8 cellular contexts compared by ENCODE assay signal in the genomic region with DNA sequence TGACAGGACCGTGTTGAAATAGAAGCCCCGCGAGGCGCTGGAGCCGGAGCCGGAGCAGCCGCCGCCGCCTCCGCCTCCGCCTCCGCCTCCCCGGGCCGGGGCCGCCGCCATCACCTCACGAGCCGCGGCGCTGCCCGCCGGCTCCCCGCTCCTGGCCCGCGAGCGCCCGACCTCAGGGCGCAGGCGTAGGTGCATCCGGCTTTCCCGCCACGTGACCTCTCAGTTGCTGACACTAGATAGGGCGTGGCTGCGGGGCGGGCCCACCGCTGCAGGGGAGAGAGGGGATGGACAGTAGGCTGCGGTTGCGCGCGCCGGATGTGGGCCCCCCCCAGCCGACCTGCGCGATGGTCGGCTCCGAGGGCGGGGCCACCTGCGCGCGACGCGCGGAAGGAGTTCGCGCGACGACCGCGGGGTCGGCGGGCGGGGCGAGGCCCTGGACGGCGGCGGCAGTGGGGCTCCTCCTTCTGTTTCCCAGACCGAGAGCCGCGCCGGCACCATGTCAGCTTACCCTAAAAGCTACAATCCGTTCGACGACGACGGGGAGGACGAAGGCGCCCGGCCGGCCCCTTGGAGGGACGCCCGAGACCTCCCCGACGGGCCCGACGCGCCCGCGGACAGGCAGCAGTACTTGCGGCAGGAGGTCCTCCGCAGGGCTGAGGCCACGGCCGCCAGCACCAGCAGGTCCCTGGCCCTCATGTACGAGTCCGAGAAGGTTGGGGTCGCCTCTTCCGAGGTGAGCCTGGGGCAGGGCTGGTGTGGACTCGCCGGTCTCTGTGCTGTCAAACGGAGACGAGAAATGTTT. TPM values are rescaled to one million over a fixed set of nuclear protein-coding genes. Genes with fewer than 3 reads are reported as not detected.
DNase-seq lines count a peak whose midpoint lies in the region; ATAC-seq and TF ChIP-seq lines count a peak whose summit lies in the region.

A gene (minus strand): TSS at position 197 of the 802 bp plus-strand sequence. CDS start 86 bp downstream, at position 111.
A gene (plus strand): TSS at position 393 of the 802 bp plus-strand sequence. CDS start 104 bp downstream, at position 497.

- intact Hi-C loops in PC-3 (cut with micrococcal nuclease) = loop anchor here (10.0 kb wide), 1 partner anchor 54 kb away; no protein-coding TSS in a partner anchor
- intact Hi-C loops in mucosa of descending colon (cut with DNase I, micrococcal nuclease) = no loop called here

- ATAC-seq in GM21576 (IDR thresholded peaks at IDR 0.05; ENCODE audit: unreplicated experiment) (peak; percentile 90), PC-3 (peak; percentile 91), mucosa of descending colon (peak; percentile 99)

- H3F3A ChIP-seq in PC-3 (ENCODE audit: low read length, unreplicated experiment) = no peaks in the 10 kb centered on the region

- H3K9me3 ChIP-seq in PC-3 (ENCODE audit: low read length) (no peaks in the 10 kb centered on the region), mucosa of descending colon (no peaks in the 10 kb centered on the region)

- peak within 1 kb of the TSS; percentile 91 for H2AFZ ChIP-seq in PC-3 (ENCODE audit: low read length)

- H3K27ac ChIP-seq in PC-3 (ENCODE audit: low read length) (peak within 1 kb of the TSS; percentile 41), epithelial cell of prostate (peak within 1 kb of the TSS; percentile 55)

- no TSS peak for BruUV-seq in PC-3 (replicated peaks; lab: Mats Ljungman, UMichigan)

- H3K79me2 ChIP-seq in PC-3 (ENCODE audit: low read length) = peaks cover 56% of the 10 kb centered on the region

- no peak for TF ChIP-seq CTCF in PC-3 (conservative IDR thresholded peaks at IDR 0.05; ENCODE audit: low read depth, low read length)
- TF ChIP-seq CTCF in mucosa of descending colon (IDR thresholded peaks at IDR 0.05) = no peak

- POLR2A ChIA-PET in PC-3 (lab: Charles Lee; ENCODE audit: unreplicated experiment) = no interaction called here

- peak within 1 kb of the TSS; percentile 93 for H3K4me2 ChIP-seq in PC-3 (ENCODE audit: low read length)

- H3K36me3 ChIP-seq in PC-3 (ENCODE audit: low read depth, low read length) (no peaks in the 10 kb centered on the region), mucosa of descending colon (ENCODE audit: low read depth) (no peaks in the 10 kb centered on the region)

- H3K27me3 ChIP-seq in PC-3 (ENCODE audit: low read length) = no peaks in the 10 kb centered on the region

- peak within 1 kb of the TSS; percentile 84 for H3K9ac ChIP-seq in PC-3 (ENCODE audit: low read length)

- CTCF ChIA-PET in PC-3 (lab: Charles Lee) = no interaction called here

- peak; percentile 49; the same call in 1 of the 2 replicates for TF ChIP-seq EP300 in Ishikawa (IDR thresholded peaks at IDR 0.05; ENCODE audit: borderline replicate concordance)

- H4K20me1 ChIP-seq in PC-3 (ENCODE audit: low read length) = peaks cover 21% of the 10 kb centered on the region; the same call in 1 of the 2 replicates

- H3K9me2 ChIP-seq in PC-3 (replicated peaks; ENCODE audit: low read length) = no peaks in the 10 kb centered on the region

- DNase-seq in DMS114 treated with DMSO at 0.1 percent for 48 hours (lab: John Stamatoyannopoulos, UW; ENCODE audit: unreplicated experiment) (peak; percentile 92), PC-3 (peak; percentile 94), activated T-cell treated with anti-CD3 and anti-CD28 coated beads for 48 hours (ENCODE audit: low read depth) (peak; percentile 98), epithelial cell of prostate (ENCODE audit: low read depth, low spot score) (peak; percentile 90), mucosa of descending colon (peak; percentile 98 to 100 (median 99))
- DNase-seq in stimulated activated CD8-positive, alpha-beta memory T cell treated with anti-CD3 and anti-CD28 coated beads, Interleukin-4, amount 100 ng/mL, for 1 hour (ENCODE audit: low read depth in 2 of 2, low spot score in 1 of 2) = peak; percentile 95 to 96

- peak within 1 kb of the TSS; percentile 91 for H3K4me3 ChIP-seq in PC-3 (ENCODE audit: low read length)
- peak within 1 kb of the TSS; percentile 70 for H3K4me3 ChIP-seq in mucosa of descending colon

- TF ChIP-seq RAD21 in Ishikawa (IDR thresholded peaks at IDR 0.05; ENCODE audit: low read depth) = no peak

- H3K4me1 ChIP-seq in PC-3 (ENCODE audit: insufficient read depth, low read length) (peaks cover 18% of the 10 kb centered on the region), mucosa of descending colon (ENCODE audit: low read depth) (peaks cover 27% of the 10 kb centered on the region)

TF ChIP-seq in Ishikawa, 13 proteins besides CTCF, POLR2A, EP300 and RAD21:
- TF ChIP-seq, protein P1, sequence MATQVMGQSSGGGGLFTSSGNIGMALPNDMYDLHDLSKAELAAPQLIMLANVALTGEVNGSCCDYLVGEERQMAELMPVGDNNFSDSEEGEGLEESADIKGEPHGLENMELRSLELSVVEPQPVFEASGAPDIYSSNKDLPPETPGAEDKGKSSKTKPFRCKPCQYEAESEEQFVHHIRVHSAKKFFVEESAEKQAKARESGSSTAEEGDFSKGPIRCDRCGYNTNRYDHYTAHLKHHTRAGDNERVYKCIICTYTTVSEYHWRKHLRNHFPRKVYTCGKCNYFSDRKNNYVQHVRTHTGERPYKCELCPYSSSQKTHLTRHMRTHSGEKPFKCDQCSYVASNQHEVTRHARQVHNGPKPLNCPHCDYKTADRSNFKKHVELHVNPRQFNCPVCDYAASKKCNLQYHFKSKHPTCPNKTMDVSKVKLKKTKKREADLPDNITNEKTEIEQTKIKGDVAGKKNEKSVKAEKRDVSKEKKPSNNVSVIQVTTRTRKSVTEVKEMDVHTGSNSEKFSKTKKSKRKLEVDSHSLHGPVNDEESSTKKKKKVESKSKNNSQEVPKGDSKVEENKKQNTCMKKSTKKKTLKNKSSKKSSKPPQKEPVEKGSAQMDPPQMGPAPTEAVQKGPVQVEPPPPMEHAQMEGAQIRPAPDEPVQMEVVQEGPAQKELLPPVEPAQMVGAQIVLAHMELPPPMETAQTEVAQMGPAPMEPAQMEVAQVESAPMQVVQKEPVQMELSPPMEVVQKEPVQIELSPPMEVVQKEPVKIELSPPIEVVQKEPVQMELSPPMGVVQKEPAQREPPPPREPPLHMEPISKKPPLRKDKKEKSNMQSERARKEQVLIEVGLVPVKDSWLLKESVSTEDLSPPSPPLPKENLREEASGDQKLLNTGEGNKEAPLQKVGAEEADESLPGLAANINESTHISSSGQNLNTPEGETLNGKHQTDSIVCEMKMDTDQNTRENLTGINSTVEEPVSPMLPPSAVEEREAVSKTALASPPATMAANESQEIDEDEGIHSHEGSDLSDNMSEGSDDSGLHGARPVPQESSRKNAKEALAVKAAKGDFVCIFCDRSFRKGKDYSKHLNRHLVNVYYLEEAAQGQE (IDR thresholded peaks at IDR 0.05; ENCODE audit: low read depth) = no peak
- TF ChIP-seq TCF12 (IDR thresholded peaks at IDR 0.05; ENCODE audit: low read depth) (no peak), FOXM1 (IDR thresholded peaks at IDR 0.05; ENCODE audit: borderline replicate concordance, low read depth) (no peak), CEBPB (IDR thresholded peaks at IDR 0.05) (no peak), TAF1 (IDR thresholded peaks at IDR 0.05; ENCODE audit: low read depth) (no peak; the same call in 1 of the 2 replicates), CREB1 (IDR thresholded peaks at IDR 0.05; ENCODE audit: low read depth) (0 out of 2 replicates have a peak, but pooled peaks have one; percentile 8)
- TF ChIP-seq, protein P2, sequence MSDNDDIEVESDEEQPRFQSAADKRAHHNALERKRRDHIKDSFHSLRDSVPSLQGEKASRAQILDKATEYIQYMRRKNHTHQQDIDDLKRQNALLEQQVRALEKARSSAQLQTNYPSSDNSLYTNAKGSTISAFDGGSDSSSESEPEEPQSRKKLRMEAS (IDR thresholded peaks at IDR 0.05) = peak; percentile 80
- TF ChIP-seq, protein P3, sequence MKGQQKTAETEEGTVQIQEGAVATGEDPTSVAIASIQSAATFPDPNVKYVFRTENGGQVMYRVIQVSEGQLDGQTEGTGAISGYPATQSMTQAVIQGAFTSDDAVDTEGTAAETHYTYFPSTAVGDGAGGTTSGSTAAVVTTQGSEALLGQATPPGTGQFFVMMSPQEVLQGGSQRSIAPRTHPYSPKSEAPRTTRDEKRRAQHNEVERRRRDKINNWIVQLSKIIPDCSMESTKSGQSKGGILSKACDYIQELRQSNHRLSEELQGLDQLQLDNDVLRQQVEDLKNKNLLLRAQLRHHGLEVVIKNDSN (IDR thresholded peaks at IDR 0.05) = peak; percentile 99

RNA-seq across cellular contexts. Expression of the first gene that starts in this region (rescaled TPM):
- total RNA-seq in PC-3 (2014; rRNA removed) (39.7 and 61.5 TPM in 2 replicates), mucosa of descending colon (100 to 1,000 TPM in 1 of 3 donors, 10 to 100 TPM in 2; 77.7 to 130 (median 95.0) TPM)

RNA-seq across cellular contexts. Expression of the second gene that starts in this region (rescaled TPM):
- total RNA-seq in PC-3 (2014; rRNA removed) (12.3 and 23.9 TPM in 2 replicates), mucosa of descending colon (10 to 100 TPM; 32.2 to 33.8 (median 32.5) TPM)

Comparison
In these comparisons a context has a peak if more than half of its experiments do, and no peak if none do; other contexts are left out.
1. Peak in every context shown above with its lines: DNase-seq, ATAC-seq, H3K4me3 ChIP-seq and H3K27ac ChIP-seq.